In the genomic region with DNA sequence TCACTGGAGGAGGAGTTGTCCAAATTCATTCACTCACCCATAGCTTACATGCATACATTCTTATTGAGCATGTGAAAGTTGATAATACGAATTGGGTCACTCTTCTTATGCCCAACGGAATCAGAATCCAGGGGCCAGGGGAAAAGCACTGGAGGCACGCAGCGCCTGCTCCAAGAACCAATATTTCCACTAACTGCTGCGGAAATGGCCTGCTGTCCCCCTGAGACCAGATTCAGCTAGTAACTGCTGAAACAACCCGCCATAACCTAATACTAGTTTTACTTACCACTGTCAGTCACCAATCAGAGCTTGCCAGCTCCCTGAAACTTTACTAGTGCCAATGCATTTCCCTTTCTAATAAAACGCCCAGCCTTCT, we compare ENCODE assay signal across 8 cellular contexts. TPM values are rescaled to one million over a fixed set of nuclear protein-coding genes. Genes with fewer than 3 reads are reported as not detected.
A peak's percentile ranks its signal among the peaks of the same experiment; 100 is the strongest.
DNase-seq lines count a peak whose midpoint lies in the region; ATAC-seq and TF ChIP-seq lines count a peak whose summit lies in the region.

No MANE protein-coding gene starts in this region.

- H4K91ac ChIP-seq in mesenchymal stem cell (ENCODE audit: low read length), result peak overlapping the region; percentile 52

- peak overlapping the region; percentile 86 for H3K9ac ChIP-seq in mesenchymal stem cell (ENCODE audit: low read length)

- peak overlapping the region in 1 of 2 experiments; percentile 26 for H2BK12ac ChIP-seq in mesenchymal stem cell (ENCODE audit: low read length in 2 of 2)

- H3K27ac ChIP-seq in mesenchymal stem cell (ENCODE audit: low read length, poor library complexity, severe bottlenecking), result no peak overlapping the region
- peak overlapping the region; percentile 90 to 93 (median 92) for H3K27ac ChIP-seq in upper lobe of left lung

- peaks cover 28% of the 10 kb centered on the region for H3K36me3 Mint-ChIP-seq in activated naive CD4-positive, alpha-beta T cell treated with anti-CD3 and anti-CD28 coated beads, Interleukin-2, amount 10 ng/mL, durations not matched to agents 7 days and 5 days
- no peaks in the 10 kb centered on the region for H3K36me3 Mint-ChIP-seq in brain

- no peak overlapping the region for H2AFZ ChIP-seq in mesenchymal stem cell (ENCODE audit: low read depth, low read length)

- no peaks in the 10 kb centered on the region for H3K9me3 ChIP-seq in mesenchymal stem cell (ENCODE audit: control insufficient read depth, low read length)
- H3K9me3 ChIP-seq in upper lobe of left lung, result no peaks in the 10 kb centered on the region

- CTCF ChIA-PET in activated naive CD4-positive, alpha-beta T cell treated with anti-CD3 and anti-CD28 coated beads, Interleukin-2, amount 10 ng/mL, durations not matched to agents 7 days and 5 days (lab: Charles Lee), result interaction anchor here (1.7 to 3.4 kb wide), 3 partner anchors 10 to 81 kb away, joined by 6 to 11 read pairs (median 7); no protein-coding TSS in a partner anchor

- no peak overlapping the region for H3K14ac ChIP-seq in mesenchymal stem cell (ENCODE audit: low read length in 2 of 2)

- TF ChIP-seq EP300 in upper lobe of left lung (IDR thresholded peaks at IDR 0.05), result no peak

- peak overlapping the region; percentile 24 to 63 for H3K4ac ChIP-seq in mesenchymal stem cell (ENCODE audit: low read depth in 1 of 2, low read length in 2 of 2)

- TF ChIP-seq POLR2A in upper lobe of left lung (IDR thresholded peaks at IDR 0.05), result no peak

- no peak overlapping the region for H2BK15ac ChIP-seq in mesenchymal stem cell (ENCODE audit: low read depth, poor library complexity, severe bottlenecking)

- peak overlapping the region; percentile 92 for H3K27ac Mint-ChIP-seq in activated naive CD4-positive, alpha-beta T cell treated with anti-CD3 and anti-CD28 coated beads, Interleukin-2, amount 10 ng/mL, durations not matched to agents 7 days and 5 days
- H3K27ac Mint-ChIP-seq in brain, result peak overlapping the region; percentile 90 to 99 (median 97)

- TF ChIP-seq CTCF in brain (conservative IDR thresholded peaks at IDR 0.05), result no peak
- no peak for TF ChIP-seq CTCF in upper lobe of left lung (IDR thresholded peaks at IDR 0.05)

- peak overlapping the region; percentile 25 for H2AK5ac ChIP-seq in mesenchymal stem cell (ENCODE audit: low read length, severe bottlenecking)

- H3K4me3 ChIP-seq in mesenchymal stem cell (ENCODE audit: insufficient read depth in 1 of 2, low read depth in 1 of 2, low read length in 2 of 2), result peak overlapping the region in 1 of 2 experiments; percentile 89
- peak overlapping the region; percentile 15 to 97 (median 87) for H3K4me3 ChIP-seq in upper lobe of left lung

- H3K27me3 ChIP-seq in mesenchymal stem cell (ENCODE audit: control insufficient read depth in 1 of 2, insufficient read depth in 1 of 2, low read length in 2 of 2) (peaks cover 3 to 19% of the 10 kb centered on the region in 2 experiments), upper lobe of left lung (no peaks in the 10 kb centered on the region)

- 86% methylated on average over 7 of the region's 7 CpGs for WGBS in mesenchymal stem cell
- 56 to 63% methylated on average over 7 of the region's 7 CpGs for WGBS in upper lobe of left lung, 2 donors

- H3K18ac ChIP-seq in mesenchymal stem cell (ENCODE audit: low read depth in 1 of 2, low read length in 2 of 2), result peak overlapping the region in 1 of 2 experiments; percentile 87

- H3K36me3 ChIP-seq in mesenchymal stem cell (ENCODE audit: control insufficient read depth in 1 of 2, insufficient read depth in 2 of 2, low read depth in 1 of 2, low read length in 2 of 2), result peaks cover 6 to 7% of the 10 kb centered on the region in 2 experiments
- peaks cover 0 to 3% (median 0%) of the 10 kb centered on the region in 4 donors for H3K36me3 ChIP-seq in upper lobe of left lung

- DNase-seq in activated naive CD4-positive, alpha-beta T cell treated with anti-CD3 and anti-CD28 coated beads, Interleukin-2, amount 10 ng/mL, durations not matched to agents 7 days and 5 days, result no peak
- DNase-seq in activated naive CD4-positive, alpha-beta T cell treated with Interleukin-2 at 50 U/mL for 16 hours, result no peak
- no peak for DNase-seq in mesenchymal stem cell
- DNase-seq in upper lobe of left lung, result no peak
- DNase-seq in stimulated activated naive CD4-positive, alpha-beta T cell treated with Interleukin-2 at 50 U/mL for 16 hours (lab: John Stamatoyannopoulos, UW), result no peak
- no peak for DNase-seq in HPDE6-E6E7 (ENCODE audit: extremely low spot score)
- DNase-seq in NCI-H2171 treated with DMSO at 0.1 percent for 48 hours (lab: John Stamatoyannopoulos, UW), result no peak

- peaks cover 65% of the 10 kb centered on the region for H3K4me1 Mint-ChIP-seq in activated naive CD4-positive, alpha-beta T cell treated with anti-CD3 and anti-CD28 coated beads, Interleukin-2, amount 10 ng/mL, durations not matched to agents 7 days and 5 days
- peaks cover 45% of the 10 kb centered on the region for H3K4me1 Mint-ChIP-seq in brain

- no peak for ATAC-seq in upper lobe of left lung (ENCODE audit: low FRiP score in 2 of 2)

- H3K4me3 Mint-ChIP-seq in activated naive CD4-positive, alpha-beta T cell treated with anti-CD3 and anti-CD28 coated beads, Interleukin-2, amount 10 ng/mL, durations not matched to agents 7 days and 5 days, result peak overlapping the region; percentile 86
- peak overlapping the region; percentile 99 to 100 (median 99) for H3K4me3 Mint-ChIP-seq in brain

- no peaks in the 10 kb centered on the region for H3K79me1 ChIP-seq in mesenchymal stem cell (replicated peaks; ENCODE audit: low read length, poor library complexity, severe bottlenecking)

- peak overlapping the region; percentile 90 for H3K4me2 ChIP-seq in mesenchymal stem cell (ENCODE audit: low read length, poor library complexity, severe bottlenecking)

- H3K23ac ChIP-seq in mesenchymal stem cell (ENCODE audit: low read length in 2 of 2), result no peak overlapping the region

- no peak overlapping the region for H2BK120ac ChIP-seq in mesenchymal stem cell (ENCODE audit: low read depth, low read length)

- H3K9me3 Mint-ChIP-seq in activated naive CD4-positive, alpha-beta T cell treated with anti-CD3 and anti-CD28 coated beads, Interleukin-2, amount 10 ng/mL, durations not matched to agents 7 days and 5 days, result peaks cover 15% of the 10 kb centered on the region
- H3K9me3 Mint-ChIP-seq in brain, result no peaks in the 10 kb centered on the region

- peaks cover 22% of the 10 kb centered on the region for H3K4me1 ChIP-seq in mesenchymal stem cell (ENCODE audit: control insufficient read depth, insufficient read depth, low read depth, low read length)
- peaks cover 43 to 65% (median 62%) of the 10 kb centered on the region in 4 donors for H3K4me1 ChIP-seq in upper lobe of left lung

- H4K8ac ChIP-seq in mesenchymal stem cell (ENCODE audit: low read length), result peak overlapping the region; percentile 14

- peaks cover 27% of the 10 kb centered on the region for H3K27me3 Mint-ChIP-seq in activated naive CD4-positive, alpha-beta T cell treated with anti-CD3 and anti-CD28 coated beads, Interleukin-2, amount 10 ng/mL, durations not matched to agents 7 days and 5 days
- peaks cover 47% of the 10 kb centered on the region for H3K27me3 Mint-ChIP-seq in brain

- H2BK5ac ChIP-seq in mesenchymal stem cell (ENCODE audit: low read depth, low read length, poor library complexity, severe bottlenecking), result no peak overlapping the region

RNA-seq across cellular contexts. Expression of a gene that starts 0.6 kb away (rescaled TPM):
- 396 TPM for polyA plus RNA-seq in brain (ENCODE audit: insufficient read depth, low read depth, low replicate concordance)
- 511 TPM for polyA plus RNA-seq in mesenchymal stem cell (2013, experiment 1 of 2)
- 515 TPM for polyA plus RNA-seq in mesenchymal stem cell (2013, experiment 2 of 2)
- 100 to 1,000 TPM in 5 of 6 donors, 10 to 100 TPM in 1; 75.4 to 328 (median 160) TPM for total RNA-seq in upper lobe of left lung
